Comparison of ENCODE assay signal across 10 cellular contexts in the genomic region with DNA sequence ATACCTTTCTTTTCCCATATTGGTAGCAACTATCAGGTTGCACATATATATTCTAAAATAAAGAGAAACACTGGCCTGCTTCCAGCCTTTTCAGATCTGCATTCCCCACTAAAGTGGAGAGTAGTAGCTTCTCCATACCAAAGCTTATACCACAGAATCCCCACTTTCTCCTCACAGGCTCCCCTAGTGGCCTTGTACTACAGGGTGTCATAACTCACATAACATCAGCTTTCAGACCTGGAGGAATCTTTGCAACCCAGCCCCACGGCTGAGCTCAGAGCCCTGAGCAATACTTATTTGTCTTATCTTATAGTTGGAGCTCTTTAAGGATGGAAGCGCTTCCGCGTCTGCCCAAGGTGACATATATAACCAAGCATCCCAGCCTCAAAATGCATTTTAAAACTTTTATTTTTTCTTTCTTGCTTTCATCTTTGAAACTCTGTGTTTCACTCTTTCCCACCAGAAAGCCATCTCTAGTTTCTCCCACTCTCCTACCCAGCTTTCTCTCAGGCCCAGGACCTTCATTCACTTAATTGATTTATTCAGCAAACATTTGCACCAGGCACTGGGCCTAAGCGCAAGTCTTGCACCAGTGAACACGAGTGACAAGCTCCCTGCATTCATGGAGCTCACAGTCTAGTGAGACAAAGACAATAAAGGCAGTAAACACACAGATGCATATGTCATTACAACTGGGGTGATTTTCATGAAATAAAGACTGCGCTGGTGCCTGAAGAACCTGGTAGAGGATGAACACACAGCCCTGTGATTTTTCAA.
DNase-seq lines count a peak whose midpoint lies in the region; ATAC-seq, FAIRE-seq and TF ChIP-seq lines count a peak whose summit lies in the region.
"Had no signal": no experiment of that assay in that cellular context is flagged by ENCODE, and none has a peak within 500 bp of the region (broad histone marks: within the 10 kb centered on the region; RNA-seq: fewer than 3 reads in every experiment).

No MANE protein-coding gene starts in this region.

- no peak for FAIRE-seq in pancreas (lab: Jason Lieb, UNC)

- TF ChIP-seq CTCF in cardiac fibroblast (IDR thresholded peaks at IDR 0.05; ENCODE audit: low read depth, low read length) (peak; percentile 75), pancreas (IDR thresholded peaks at IDR 0.05) (peak in 1 of 4 donors; percentile 16), esophagus squamous epithelium (IDR thresholded peaks at IDR 0.05) (peak in 1 of 6 experiments; percentile 40)

- WGBS in pancreas, 2 donors = 84 to 85% methylated on average over 7 of the region's 7 CpGs
- WGBS in esophagus squamous epithelium, 2 donors = 82 to 87% methylated on average over 6 to 7 of the region's 7 CpGs

- H3K27ac ChIP-seq in pancreas (no peak overlapping the region), esophagus squamous epithelium (no peak overlapping the region)

- H3K4me1 ChIP-seq in pancreas = peaks cover 0 to 13% (median 0%) of the 10 kb centered on the region in 3 donors
- no peaks in the 10 kb centered on the region for H3K4me1 ChIP-seq in esophagus squamous epithelium

- H3K36me3 ChIP-seq in pancreas = no peaks in the 10 kb centered on the region
- H3K36me3 ChIP-seq in esophagus squamous epithelium = no peaks in the 10 kb centered on the region

- peak; percentile 65 for DNase-seq in NCI-H2171 treated with DMSO at 0.1 percent for 48 hours (lab: John Stamatoyannopoulos, UW)
- DNase-seq in NCI-H2171 (lab: John Stamatoyannopoulos, UW) = no peak
- peak; percentile 42 for DNase-seq in NAMALWA (ENCODE audit: low spot score)
- DNase-seq in cardiac fibroblast (ENCODE audit: low read depth in 2 of 2) = peak; percentile 48 to 61
- no peak for DNase-seq in pancreas
- DNase-seq in esophagus squamous epithelium (lab: John Stamatoyannopoulos, UW) = no peak
- DNase-seq in putamen (ENCODE audit: low spot score) = no peak
- DNase-seq in GOT3 (lab: John Stamatoyannopoulos, UW) = no peak
- DNase-seq: activated naive CD8-positive, alpha-beta T cell treated with anti-CD3 and anti-CD28 coated beads, Interleukin-2, amount 10 ng/mL, durations not matched to agents 7 days and 5 days; naive thymus-derived CD8-positive, alpha-beta T cell had no signal

- no peak overlapping the region for H3K4me3 ChIP-seq in cardiac fibroblast (replicated peaks in 1 of 2; ENCODE audit: low read depth in 2 of 2, low read length in 2 of 2)
- H3K4me3 ChIP-seq in pancreas = no peak overlapping the region
- H3K4me3 ChIP-seq in esophagus squamous epithelium = no peak overlapping the region

- TF ChIP-seq POLR2A in esophagus squamous epithelium (IDR thresholded peaks at IDR 0.05) = no peak

- intact Hi-C loops in pancreas (cut with DNase I) = no loop called here
- intact Hi-C loops in esophagus squamous epithelium (cut with DNase I) = no loop called here

- H3K9me3 ChIP-seq in pancreas (no peaks in the 10 kb centered on the region), esophagus squamous epithelium (no peaks in the 10 kb centered on the region)

- peak in 3 of 4 donors; percentile 34 to 49 (median 42) for ATAC-seq in pancreas
- ATAC-seq: naive thymus-derived CD8-positive, alpha-beta T cell had no signal

- H3K27me3 ChIP-seq in pancreas = no peaks in the 10 kb centered on the region
- H3K27me3 ChIP-seq in esophagus squamous epithelium = no peaks in the 10 kb centered on the region

Comparison
In these comparisons a context has a peak if more than half of its experiments do, and no peak if none do; other contexts are left out.
1. DNase-seq: peak in NCI-H2171 treated with DMSO at 0.1 percent for 48 hours (single experiment), NAMALWA (single experiment) and cardiac fibroblast (2 of 2); none in NCI-H2171 (single experiment), pancreas (0 of 6), esophagus squamous epithelium (single experiment), putamen (single experiment) and GOT3 (single experiment).